20 cellular contexts compared by ENCODE assay signal in genomic region chr7:93678185-93678584, GRCh38.
"Had no signal": no experiment of that assay in that cellular context is flagged by ENCODE, and none has a peak within 500 bp of the region (broad histone marks: within the 10 kb centered on the region; RNA-seq: fewer than 3 reads in every experiment).

No MANE protein-coding gene starts in this region.

- H3K4me1 ChIP-seq: left ventricle myocardium inferior, neural progenitor cell, right atrium auricular region, tibial nerve, uterus had no signal

- H3K4me2 ChIP-seq: neural progenitor cell had no signal

- H3K9me3 ChIP-seq: neutrophil, ovary, tibial nerve, uterus had no signal

- H3K27me3 ChIP-seq: neural progenitor cell, neutrophil, ovary, right atrium auricular region, tibial nerve, uterus had no signal

- ATAC-seq: natural killer cell, sciatic nerve had no signal

- DNase-seq: hippocampal formation; left ventricle myocardium inferior; mesendoderm; naive B cell; natural killer cell; nephron progenitor cell; ovary; stimulated activated CD4-positive, alpha-beta T cell treated with anti-CD3 and anti-CD28 coated beads, Interleukin-12 subunit alpha, Interleukin-12 subunit beta, amount 100 ng/mL, for 4 hours; stimulated activated CD4-positive, alpha-beta T cell treated with anti-CD3 and anti-CD28 coated beads, Interleukin-15, amount 100 ng/mL, for 24 hours; stimulated activated CD4-positive, alpha-beta T cell treated with anti-CD3 and anti-CD28 coated beads, Interleukin-2, amount 100 ng/mL, for 24 hours; stimulated activated CD4-positive, alpha-beta T cell treated with anti-CD3 and anti-CD28 coated beads, Interleukin-4, amount 100 ng/mL, for 1 hour; stimulated activated naive CD4-positive, alpha-beta T cell; uterus had no signal

- H3K36me3 ChIP-seq: left ventricle myocardium inferior, neural progenitor cell, neutrophil, ovary, right atrium auricular region, tibial nerve, uterus had no signal

- H3K4me3 ChIP-seq: left ventricle myocardium inferior, lung, neural progenitor cell, ovary, right atrium auricular region, skin epidermis, tibial nerve, uterus had no signal

- H3K9ac ChIP-seq: neural progenitor cell had no signal

- H3K27ac ChIP-seq: left ventricle myocardium inferior, neural progenitor cell, neutrophil, ovary, right atrium auricular region, skin epidermis, tibial nerve, uterus had no signal

- H2AFZ ChIP-seq: neural progenitor cell had no signal
